Comparison of ENCODE assay signal across 22 cellular contexts in the genomic region with DNA sequence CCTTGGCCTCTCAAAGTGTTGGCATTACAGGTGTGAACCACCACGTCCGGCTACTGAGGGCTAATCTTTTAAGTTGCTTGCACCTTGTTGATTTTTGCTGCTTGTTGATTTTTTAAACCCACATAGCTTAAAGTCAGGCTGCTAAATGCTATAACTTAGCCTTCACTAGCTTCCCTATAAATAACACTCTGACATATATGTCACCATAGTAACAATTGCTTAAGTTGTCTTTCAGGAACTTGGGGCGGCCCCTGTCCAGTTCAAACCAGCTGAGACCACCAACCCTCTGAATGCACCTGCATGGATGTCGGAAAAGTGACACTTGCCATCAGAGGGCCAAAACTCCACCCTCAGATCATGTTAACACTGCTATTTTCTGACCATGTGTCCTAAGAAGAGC. TPM values are rescaled to one million over a fixed set of nuclear protein-coding genes. Genes with fewer than 3 reads are reported as not detected.
"Had no signal": no experiment of that assay in that cellular context is flagged by ENCODE, and none has a peak within 500 bp of the region (broad histone marks: within the 10 kb centered on the region; RNA-seq: fewer than 3 reads in every experiment).

No MANE protein-coding gene starts in this region.

- H3K4me3 Mint-ChIP-seq: dendritic cell treated with granulocyte-macrophage colony-stimulating factor and Interleukin-4, amounts not matched to agents 40 ng/mL and 50 ng/mL, for 4 days; effector memory CD8-positive, alpha-beta T cell; naive thymus-derived CD8-positive, alpha-beta T cell; neural progenitor cell; stimulated activated effector memory CD8-positive, alpha-beta T cell treated with anti-CD3 and anti-CD28 coated beads, Interleukin-12 subunit alpha, Interleukin-12 subunit beta, amount 100 ng/mL, for 72 hours had no signal

- H3K36me3 Mint-ChIP-seq: naive thymus-derived CD8-positive, alpha-beta T cell; neural progenitor cell; stimulated activated effector memory CD8-positive, alpha-beta T cell treated with anti-CD3 and anti-CD28 coated beads, Interleukin-12 subunit alpha, Interleukin-12 subunit beta, amount 100 ng/mL, for 72 hours had no signal

- H3K9ac ChIP-seq: neural progenitor cell had no signal

- H3K4me3 ChIP-seq: mucosa of descending colon, pancreas, suprapubic skin, thyroid gland, upper lobe of left lung, vagina had no signal

- H3K27me3 Mint-ChIP-seq: dendritic cell treated with granulocyte-macrophage colony-stimulating factor and Interleukin-4, amounts not matched to agents 40 ng/mL and 50 ng/mL, for 4 days; effector memory CD8-positive, alpha-beta T cell; naive thymus-derived CD8-positive, alpha-beta T cell; progenitor cell of endocrine pancreas had no signal

- H3K27me3 ChIP-seq: foreskin keratinocyte, neural progenitor cell, pancreas, suprapubic skin, thyroid gland, upper lobe of left lung, vagina had no signal

- DNase-seq: effector memory CD8-positive, alpha-beta T cell; erythroblast; foreskin keratinocyte; left colon; mammary epithelial cell; mucosa of descending colon; naive thymus-derived CD8-positive, alpha-beta T cell; occipital lobe; pancreas; right cardiac atrium; stimulated activated CD4-positive, alpha-beta T cell treated with anti-CD3 and anti-CD28 coated beads, Interleukin-4, amount 100 ng/mL, for 1 hour; stimulated activated CD8-positive, alpha-beta memory T cell treated with anti-CD3 and anti-CD28 coated beads, Interleukin-4, amount 100 ng/mL, for 48 hours; stimulated activated naive CD8-positive, alpha-beta T cell treated with anti-CD3 and anti-CD28 coated beads, Interleukin-15, Interleukin-2, amounts not matched to agents 100 U/mL and 50 U/mL, for 24 hours; thyroid gland; upper lobe of left lung had no signal

- H3K27ac ChIP-seq: foreskin keratinocyte, pancreas, suprapubic skin, thyroid gland, upper lobe of left lung, vagina had no signal

- H3K9me3 ChIP-seq: mucosa of descending colon, pancreas, suprapubic skin, thyroid gland, upper lobe of left lung, vagina had no signal

- H3K27ac Mint-ChIP-seq: dendritic cell treated with granulocyte-macrophage colony-stimulating factor and Interleukin-4, amounts not matched to agents 40 ng/mL and 50 ng/mL, for 4 days; neural progenitor cell; stimulated activated effector memory CD8-positive, alpha-beta T cell treated with anti-CD3 and anti-CD28 coated beads, Interleukin-12 subunit alpha, Interleukin-12 subunit beta, amount 100 ng/mL, for 72 hours had no signal

- H3K36me3 ChIP-seq: neural progenitor cell, pancreas, suprapubic skin, thyroid gland, upper lobe of left lung, vagina had no signal

- H3K4me1 ChIP-seq: foreskin keratinocyte, pancreas, suprapubic skin, thyroid gland, upper lobe of left lung, vagina had no signal

- H3K4me1 Mint-ChIP-seq: stimulated activated effector memory CD8-positive, alpha-beta T cell treated with anti-CD3 and anti-CD28 coated beads, Interleukin-12 subunit alpha, Interleukin-12 subunit beta, amount 100 ng/mL, for 72 hours had no signal

- H3K9me3 Mint-ChIP-seq: dendritic cell treated with granulocyte-macrophage colony-stimulating factor and Interleukin-4, amounts not matched to agents 40 ng/mL and 50 ng/mL, for 4 days; effector memory CD8-positive, alpha-beta T cell; naive thymus-derived CD8-positive, alpha-beta T cell; neural progenitor cell; stimulated activated effector memory CD8-positive, alpha-beta T cell treated with anti-CD3 and anti-CD28 coated beads, Interleukin-12 subunit alpha, Interleukin-12 subunit beta, amount 100 ng/mL, for 72 hours had no signal

RNA-seq across cellular contexts. Expression of a gene that starts 47.4 kb away (rescaled TPM):
- total RNA-seq: kidney epithelial cell had no signal
- polyA plus RNA-seq: foreskin keratinocyte, mammary epithelial cell had no signal
